Comparison of ENCODE assay signal across 23 cellular contexts in genomic region chr16:4599545-4599944, GRCh38. TPM values are rescaled to one million over a fixed set of nuclear protein-coding genes. Genes with fewer than 3 reads are reported as not detected.
DNase-seq lines count a peak whose midpoint lies in the region; ATAC-seq and TF ChIP-seq lines count a peak whose summit lies in the region.
"Had no signal": no experiment of that assay in that cellular context is flagged by ENCODE, and none has a peak within 500 bp of the region (broad histone marks: within the 10 kb centered on the region; RNA-seq: fewer than 3 reads in every experiment).

No MANE protein-coding gene starts in this region.

- H2BK12ac ChIP-seq in mesenchymal stem cell (ENCODE audit: low read length in 2 of 2) = no peak overlapping the region

- no peak for ATAC-seq in WTC11
- ATAC-seq: A549 had no signal

- no peak overlapping the region for H3K9ac ChIP-seq in mesenchymal stem cell (ENCODE audit: low read length)
- H3K9ac ChIP-seq: BLaER1 treated with 17β-estradiol and CSF1 and Interleukin-3, amounts not matched to agents 10 nM and 100 nM had no signal

- DNase-seq in H7 = peak; percentile 53
- DNase-seq in WTC11 (ENCODE audit: low spot score) = no peak
- DNase-seq in mesenchymal stem cell = no peak
- no peak for DNase-seq in type B pancreatic cell (ENCODE audit: extremely low spot score, unreplicated experiment)
- DNase-seq in GM19238 (ENCODE audit: insufficient read length, low spot score) = no peak
- DNase-seq in right atrium auricular region (ENCODE audit: low spot score) = no peak
- DNase-seq in NCI-H2081 treated with DMSO at 0.1 percent for 48 hours (lab: John Stamatoyannopoulos, UW) = no peak
- DNase-seq: 8988T; ACHN; AML-193; BE2C; CD4-positive, alpha-beta T cell; CD8-positive, alpha-beta memory T cell; DMS 273 treated with DMSO at 0.1 percent for 48 hours; DMS79 treated with DMSO at 0.1 percent for 48 hours; GF-D8; GOT3; H9; HFFc6 had no signal

- no peak overlapping the region for H2BK5ac ChIP-seq in mesenchymal stem cell (ENCODE audit: low read depth, low read length, poor library complexity, severe bottlenecking)

- H3K27me3 ChIP-seq in H7 (ENCODE audit: control insufficient read depth, insufficient read depth, low read length) (no peaks in the 10 kb centered on the region), mesenchymal stem cell (ENCODE audit: control insufficient read depth in 1 of 2, insufficient read depth in 1 of 2, low read length in 2 of 2) (peaks cover 10 to 65% of the 10 kb centered on the region in 2 experiments), right atrium auricular region (no peaks in the 10 kb centered on the region)
- H3K27me3 ChIP-seq: BE2C had no signal

- H3K4ac ChIP-seq in mesenchymal stem cell (ENCODE audit: low read depth in 1 of 2, low read length in 2 of 2) = no peak overlapping the region

- no peak for TF ChIP-seq CTCF in WTC11 (IDR thresholded peaks at IDR 0.05)
- no peak for TF ChIP-seq CTCF in type B pancreatic cell (conservative IDR thresholded peaks at IDR 0.05)
- no peak for TF ChIP-seq CTCF in right atrium auricular region (IDR thresholded peaks at IDR 0.05)

- H3K4me3 Mint-ChIP-seq in WTC11 (no peak overlapping the region), type B pancreatic cell (no peak overlapping the region)
- H3K4me3 Mint-ChIP-seq: CD14-positive monocyte; CD4-positive, alpha-beta T cell; CD8-positive, alpha-beta memory T cell; H9; HFFc6 had no signal

- no peak overlapping the region for H2BK15ac ChIP-seq in mesenchymal stem cell (ENCODE audit: low read depth, poor library complexity, severe bottlenecking)

- H3K4me1 Mint-ChIP-seq in WTC11 (peaks cover 6% of the 10 kb centered on the region; the same call in 1 of the 2 replicates), type B pancreatic cell (ENCODE audit: unreplicated experiment) (peaks cover 4% of the 10 kb centered on the region)
- H3K4me1 Mint-ChIP-seq: CD8-positive, alpha-beta memory T cell had no signal

- H3K36me3 Mint-ChIP-seq in WTC11 (no peaks in the 10 kb centered on the region), type B pancreatic cell (no peaks in the 10 kb centered on the region)
- H3K36me3 Mint-ChIP-seq: CD14-positive monocyte; CD8-positive, alpha-beta memory T cell had no signal

- H3K23ac ChIP-seq in mesenchymal stem cell (ENCODE audit: low read length in 2 of 2) = no peak overlapping the region

- H4K91ac ChIP-seq in mesenchymal stem cell (ENCODE audit: low read length) = no peak overlapping the region

- H3K4me3 ChIP-seq in H7 (ENCODE audit: insufficient read depth, low read depth, low read length) (no peak overlapping the region), mesenchymal stem cell (ENCODE audit: insufficient read depth in 1 of 2, low read depth in 1 of 2, low read length in 2 of 2) (no peak overlapping the region), right atrium auricular region (no peak overlapping the region)
- H3K4me3 ChIP-seq: A549; BLaER1 treated with 17β-estradiol and CSF1 and Interleukin-3, amounts not matched to agents 10 nM and 100 nM had no signal

- POLR2A ChIA-PET in WTC11 (lab: Charles Lee) = interaction anchor here (1.3 to 1.4 kb wide), 2 partner anchors 17 to 97 kb away, joined by 4 read pairs; no protein-coding TSS in a partner anchor

- CTCF ChIA-PET in WTC11 (lab: Charles Lee) = interaction anchor here (0.9 to 1.9 kb wide), 6 partner anchors 14 to 122 kb away, joined by 3 to 14 read pairs (median 4); partner anchors contain the start of gene MGRN1

- WGBS in mesenchymal stem cell = 85% methylated on average over 8 of the region's 8 CpGs

- peak overlapping the region; percentile 43 for H2AK5ac ChIP-seq in mesenchymal stem cell (ENCODE audit: low read length, severe bottlenecking)

- H4K8ac ChIP-seq in mesenchymal stem cell (ENCODE audit: low read length) = no peak overlapping the region

- H3K18ac ChIP-seq in mesenchymal stem cell (ENCODE audit: low read depth in 1 of 2, low read length in 2 of 2) = no peak overlapping the region

- H3K36me3 ChIP-seq in H7 (replicated peaks; ENCODE audit: control insufficient read depth, insufficient read depth, low read length) (no peaks in the 10 kb centered on the region), mesenchymal stem cell (ENCODE audit: control insufficient read depth in 1 of 2, insufficient read depth in 2 of 2, low read depth in 1 of 2, low read length in 2 of 2) (peaks cover 0 to 7% of the 10 kb centered on the region in 2 experiments), right atrium auricular region (no peaks in the 10 kb centered on the region)
- H3K36me3 ChIP-seq: BE2C; BLaER1 treated with 17β-estradiol and CSF1 and Interleukin-3, amounts not matched to agents 10 nM and 100 nM had no signal

- H3K27ac ChIP-seq in mesenchymal stem cell (ENCODE audit: low read length, poor library complexity, severe bottlenecking) (no peak overlapping the region), right atrium auricular region (no peak overlapping the region)
- H3K27ac ChIP-seq: A549; BLaER1 treated with 17β-estradiol and CSF1 and Interleukin-3, amounts not matched to agents 10 nM and 100 nM had no signal

- H2BK120ac ChIP-seq in mesenchymal stem cell (ENCODE audit: low read depth, low read length) = no peak overlapping the region

- no peak overlapping the region for H3K14ac ChIP-seq in mesenchymal stem cell (ENCODE audit: low read length in 2 of 2)

- peak overlapping the region; percentile 70; the same call in 1 of the 2 replicates for H3K27ac Mint-ChIP-seq in WTC11
- peak overlapping the region; percentile 46 for H3K27ac Mint-ChIP-seq in type B pancreatic cell
- H3K27ac Mint-ChIP-seq: CD4-positive, alpha-beta T cell; CD8-positive, alpha-beta memory T cell; HFFc6 had no signal

- H2AFZ ChIP-seq in mesenchymal stem cell (ENCODE audit: low read depth, low read length) = no peak overlapping the region

- H3K4me2 ChIP-seq in mesenchymal stem cell (ENCODE audit: low read length, poor library complexity, severe bottlenecking) = no peak overlapping the region
- H3K4me2 ChIP-seq: A549; BLaER1 treated with 17β-estradiol and CSF1 and Interleukin-3, amounts not matched to agents 10 nM and 100 nM had no signal

- no peaks in the 10 kb centered on the region for H3K9me3 ChIP-seq in mesenchymal stem cell (ENCODE audit: control insufficient read depth, low read length)
- H3K9me3 ChIP-seq in right atrium auricular region = no peaks in the 10 kb centered on the region
- H3K9me3 ChIP-seq: A549; BE2C; BLaER1 treated with 17β-estradiol and CSF1 and Interleukin-3, amounts not matched to agents 10 nM and 100 nM had no signal

- H3K27me3 Mint-ChIP-seq in WTC11 (ENCODE audit: low read depth) = no peaks in the 10 kb centered on the region
- no peaks in the 10 kb centered on the region for H3K27me3 Mint-ChIP-seq in type B pancreatic cell
- H3K27me3 Mint-ChIP-seq: CD4-positive, alpha-beta T cell had no signal

- H3K79me1 ChIP-seq in mesenchymal stem cell (replicated peaks; ENCODE audit: low read length, poor library complexity, severe bottlenecking) = no peaks in the 10 kb centered on the region

- H3K4me1 ChIP-seq in mesenchymal stem cell (ENCODE audit: control insufficient read depth, insufficient read depth, low read depth, low read length) (peaks cover 33% of the 10 kb centered on the region), right atrium auricular region (peaks cover 0 to 8% of the 10 kb centered on the region in 2 donors)
- H3K4me1 ChIP-seq: BE2C had no signal

- H3K9me3 Mint-ChIP-seq in WTC11 (no peaks in the 10 kb centered on the region), type B pancreatic cell (no peaks in the 10 kb centered on the region)
- H3K9me3 Mint-ChIP-seq: CD4-positive, alpha-beta T cell; CD8-positive, alpha-beta memory T cell; H9; HFFc6 had no signal

TF ChIP-seq in WTC11, 78 proteins besides CTCF, POLR2A, EP300 and RAD21 (continues in another document):
- TF ChIP-seq IRF2 (CRISPR knock-in tag; IDR thresholded peaks at IDR 0.05; ENCODE audit: borderline replicate concordance, low read depth) (no peak), ATF6 (CRISPR knock-in tag; IDR thresholded peaks at IDR 0.05) (no peak), USF1 (CRISPR knock-in tag; IDR thresholded peaks at IDR 0.05) (no peak)

RNA-seq across cellular contexts. Expression of gene UBALD1, which starts 15.1 kb away (rescaled TPM):
- total RNA-seq in H7 (2014; rRNA removed; shearing (Covaris generic)) = 21.4 and 26.8 TPM in 2 replicates
- total RNA-seq in WTC11 (2021) (56.8 to 59.5 TPM (median 59.0 TPM) in 3 replicates), type B pancreatic cell (ENCODE audit: low replicate concordance) (49.2 and 85.9 TPM in 2 replicates), right atrium auricular region (10 to 100 TPM; 10.8 to 12.2 TPM)
- 26.5 TPM for polyA plus RNA-seq in mesenchymal stem cell (2013, experiment 1 of 2)
- 25.7 TPM for polyA plus RNA-seq in mesenchymal stem cell (2013, experiment 2 of 2)

RNA-seq across cellular contexts. Expression of gene MGRN1, which starts 25.1 kb away (rescaled TPM):
- 35.6 and 42.8 TPM in 2 replicates for total RNA-seq in H7 (2014; rRNA removed; shearing (Covaris generic))
- total RNA-seq in WTC11 (2021) = 79.4 to 88.8 TPM (median 80.7 TPM) in 3 replicates
- 52.4 TPM for polyA plus RNA-seq in mesenchymal stem cell (2013, experiment 1 of 2)
- polyA plus RNA-seq in mesenchymal stem cell (2013, experiment 2 of 2) = 48.7 TPM
- 87.9 and 88.6 TPM in 2 replicates for total RNA-seq in type B pancreatic cell (ENCODE audit: low replicate concordance)
- total RNA-seq in right atrium auricular region = 10 to 100 TPM; 35.6 to 47.4 TPM

RNA-seq across cellular contexts. Expression of gene C16orf96, which starts 43.4 kb away (rescaled TPM):
- 0.38 and 0.41 TPM in 2 replicates for total RNA-seq in H7 (2014; rRNA removed; shearing (Covaris generic))
- total RNA-seq in WTC11 (2021) (1.3 to 2.1 TPM (median 1.5 TPM) in 3 replicates), type B pancreatic cell (ENCODE audit: low replicate concordance) (0.14 and 0.43 TPM in 2 replicates), right atrium auricular region (under 1 TPM in 1 of 2 donors, not detected in 1; 0.24 TPM)
- 0.01 TPM for polyA plus RNA-seq in mesenchymal stem cell (2013, experiment 1 of 2)
- polyA plus RNA-seq in mesenchymal stem cell (2013, experiment 2 of 2) = not detected
- total RNA-seq: Daoy, HFFc6 had no signal
- polyA plus RNA-seq: CD14-positive monocyte had no signal
